Comparison of ENCODE assay signal across 1 cellular context in the genomic region with DNA sequence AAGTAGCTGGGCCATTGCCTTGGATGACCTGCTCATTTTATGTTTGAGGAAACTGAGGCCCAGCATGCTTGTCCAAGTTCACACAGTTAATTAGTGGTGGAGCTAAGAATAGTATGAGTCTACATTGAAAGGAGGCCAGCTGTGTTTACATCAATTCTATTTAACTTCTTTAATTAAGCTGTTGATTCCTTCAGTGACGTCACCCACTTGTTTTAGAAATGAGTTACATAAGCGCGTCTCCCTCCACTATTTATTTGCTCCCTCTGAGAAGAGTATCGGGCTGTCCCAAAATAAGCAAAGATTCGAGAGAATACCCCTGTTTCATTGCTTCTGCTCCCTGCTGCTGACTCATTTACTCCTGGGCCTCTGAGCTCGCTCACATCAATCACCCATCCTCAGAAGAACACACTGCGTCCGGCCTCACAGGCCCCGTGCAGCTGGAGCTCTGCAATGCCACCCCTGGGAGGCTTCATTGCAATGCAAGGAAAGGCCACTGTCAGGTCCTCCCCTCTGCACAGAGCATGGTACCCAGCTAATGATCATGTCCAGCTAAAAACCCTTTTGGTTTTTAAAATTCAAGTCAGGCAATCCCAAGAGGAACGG.
A peak's percentile ranks its signal among the peaks of the same experiment; 100 is the strongest.
TF ChIP-seq lines count a peak whose summit lies in the region.

No MANE protein-coding gene starts in this region.

TF ChIP-seq in HepG2, 621 proteins besides CTCF, POLR2A, EP300 and RAD21 (continued from another document):
- TF ChIP-seq, protein P1, sequence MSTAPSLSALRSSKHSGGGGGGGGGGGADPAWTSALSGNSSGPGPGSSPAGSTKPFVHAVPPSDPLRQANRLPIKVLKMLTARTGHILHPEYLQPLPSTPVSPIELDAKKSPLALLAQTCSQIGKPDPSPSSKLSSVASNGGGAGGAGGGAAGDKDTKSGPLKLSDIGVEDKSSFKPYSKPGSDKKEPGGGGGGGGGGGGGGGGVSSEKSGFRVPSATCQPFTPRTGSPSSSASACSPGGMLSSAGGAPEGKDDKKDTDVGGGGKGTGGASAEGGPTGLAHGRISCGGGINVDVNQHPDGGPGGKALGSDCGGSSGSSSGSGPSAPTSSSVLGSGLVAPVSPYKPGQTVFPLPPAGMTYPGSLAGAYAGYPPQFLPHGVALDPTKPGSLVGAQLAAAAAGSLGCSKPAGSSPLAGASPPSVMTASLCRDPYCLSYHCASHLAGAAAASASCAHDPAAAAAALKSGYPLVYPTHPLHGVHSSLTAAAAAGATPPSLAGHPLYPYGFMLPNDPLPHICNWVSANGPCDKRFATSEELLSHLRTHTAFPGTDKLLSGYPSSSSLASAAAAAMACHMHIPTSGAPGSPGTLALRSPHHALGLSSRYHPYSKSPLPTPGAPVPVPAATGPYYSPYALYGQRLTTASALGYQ (CRISPR knock-in tag; IDR thresholded peaks at IDR 0.05) = no peak
- 0 out of 2 replicates have a peak, but pooled peaks have one; percentile 20 for TF ChIP-seq ZFY (CRISPR knock-in tag; IDR thresholded peaks at IDR 0.05)
